ENCODE assay signal across 8 cellular contexts in the genomic region with DNA sequence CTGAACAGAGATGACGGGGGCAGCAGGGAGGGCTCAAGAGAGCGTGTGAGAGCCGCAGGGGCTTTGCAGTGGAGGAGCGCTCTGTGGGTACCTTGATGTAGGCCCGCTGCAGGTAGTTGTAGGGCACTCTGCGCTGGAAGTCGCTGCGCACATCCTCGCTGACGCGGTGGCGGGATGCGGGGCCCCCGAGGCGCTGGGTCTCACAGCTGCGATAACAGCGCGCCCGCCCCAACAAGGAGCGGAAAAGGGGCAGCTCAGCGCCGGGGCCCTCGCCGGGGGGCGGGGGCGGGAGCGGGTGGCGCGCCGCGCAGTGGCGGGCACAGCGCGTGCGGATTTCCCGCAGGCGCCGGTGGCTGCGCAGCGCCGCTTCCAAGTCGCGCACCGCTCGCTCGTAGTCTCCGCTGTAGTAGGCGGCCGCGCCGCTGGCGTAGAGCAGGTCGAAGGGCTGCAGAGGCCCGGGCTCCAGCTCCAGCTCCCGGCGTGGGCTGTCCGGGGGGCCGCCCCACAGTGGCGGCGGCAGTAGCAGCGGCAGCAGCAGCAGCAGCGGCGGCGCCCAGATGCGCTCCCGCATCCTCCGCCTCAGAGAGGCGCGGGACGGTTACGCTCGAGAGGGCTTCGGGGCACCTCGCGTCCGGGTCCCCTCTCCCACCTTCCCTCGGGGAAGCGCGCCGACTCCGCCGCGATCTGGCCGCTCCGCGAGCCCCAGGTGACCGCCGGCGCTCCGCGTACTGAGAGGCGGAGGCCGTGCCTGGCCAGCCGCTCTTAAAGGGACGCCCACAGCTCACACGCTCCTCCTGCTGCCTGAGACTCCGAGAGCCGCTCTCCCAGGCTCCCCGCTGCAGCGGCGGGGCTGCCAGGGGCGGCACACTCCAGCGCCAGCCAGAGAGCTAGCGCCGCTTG. TPM values are rescaled to one million over a fixed set of nuclear protein-coding genes. Genes with fewer than 3 reads are reported as not detected.
DNase-seq lines count a peak whose midpoint lies in the region; ATAC-seq and TF ChIP-seq lines count a peak whose summit lies in the region.

A gene with protein sequence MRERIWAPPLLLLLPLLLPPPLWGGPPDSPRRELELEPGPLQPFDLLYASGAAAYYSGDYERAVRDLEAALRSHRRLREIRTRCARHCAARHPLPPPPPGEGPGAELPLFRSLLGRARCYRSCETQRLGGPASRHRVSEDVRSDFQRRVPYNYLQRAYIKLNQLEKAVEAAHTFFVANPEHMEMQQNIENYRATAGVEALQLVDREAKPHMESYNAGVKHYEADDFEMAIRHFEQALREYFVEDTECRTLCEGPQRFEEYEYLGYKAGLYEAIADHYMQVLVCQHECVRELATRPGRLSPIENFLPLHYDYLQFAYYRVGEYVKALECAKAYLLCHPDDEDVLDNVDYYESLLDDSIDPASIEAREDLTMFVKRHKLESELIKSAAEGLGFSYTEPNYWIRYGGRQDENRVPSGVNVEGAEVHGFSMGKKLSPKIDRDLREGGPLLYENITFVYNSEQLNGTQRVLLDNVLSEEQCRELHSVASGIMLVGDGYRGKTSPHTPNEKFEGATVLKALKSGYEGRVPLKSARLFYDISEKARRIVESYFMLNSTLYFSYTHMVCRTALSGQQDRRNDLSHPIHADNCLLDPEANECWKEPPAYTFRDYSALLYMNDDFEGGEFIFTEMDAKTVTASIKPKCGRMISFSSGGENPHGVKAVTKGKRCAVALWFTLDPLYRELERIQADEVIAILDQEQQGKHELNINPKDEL (minus strand): TSS at position 737 of the 900 bp plus-strand sequence. CDS start 166 bp downstream, at position 571.

- ATAC-seq in HG02870 (IDR thresholded peaks at IDR 0.05; ENCODE audit: unreplicated experiment), result peak; percentile 76
- ATAC-seq in mucosa of descending colon, result peak; percentile 97

- H3K4me1 Mint-ChIP-seq in activated CD4-positive, alpha-beta memory T cell treated with anti-CD3 and anti-CD28 coated beads, Interleukin-2, amount 10 ng/mL, durations not matched to agents 7 days and 5 days, result peaks cover 6% of the 10 kb centered on the region

- CTCF ChIA-PET in activated CD4-positive, alpha-beta memory T cell treated with anti-CD3 and anti-CD28 coated beads, Interleukin-2, amount 10 ng/mL, durations not matched to agents 7 days and 5 days (lab: Charles Lee), result no interaction called here

- TF ChIP-seq CTCF in mucosa of descending colon (IDR thresholded peaks at IDR 0.05), result no peak

- H3K4me1 ChIP-seq in mucosa of descending colon (ENCODE audit: low read depth), result peaks cover 10% of the 10 kb centered on the region

- POLR2A ChIA-PET in activated CD4-positive, alpha-beta memory T cell treated with anti-CD3 and anti-CD28 coated beads, Interleukin-2, amount 10 ng/mL, durations not matched to agents 7 days and 5 days (lab: Charles Lee), result no interaction called here

- H3K27ac Mint-ChIP-seq in activated CD4-positive, alpha-beta memory T cell treated with anti-CD3 and anti-CD28 coated beads, Interleukin-2, amount 10 ng/mL, durations not matched to agents 7 days and 5 days, result no peak within 1 kb of the TSS

- H3K4me3 ChIP-seq in mucosa of descending colon, result peak within 1 kb of the TSS; percentile 32

- intact Hi-C loops in mucosa of descending colon (cut with DNase I, micrococcal nuclease), result no loop called here

- H3K36me3 ChIP-seq in mucosa of descending colon (ENCODE audit: low read depth), result no peaks in the 10 kb centered on the region

- peaks cover 49% of the 10 kb centered on the region for H3K27me3 Mint-ChIP-seq in activated CD4-positive, alpha-beta memory T cell treated with anti-CD3 and anti-CD28 coated beads, Interleukin-2, amount 10 ng/mL, durations not matched to agents 7 days and 5 days

- no peaks in the 10 kb centered on the region for H3K9me3 ChIP-seq in mucosa of descending colon

- H3K27ac ChIP-seq in substantia nigra (ENCODE audit: low read depth, low read length, poor library complexity, severe bottlenecking), result peak within 1 kb of the TSS; percentile 77

- peak; percentile 61 for DNase-seq in activated CD8-positive, alpha-beta memory T cell treated with anti-CD3 and anti-CD28 coated beads for 24 hours
- DNase-seq in activated CD8-positive, alpha-beta memory T cell treated with anti-CD3 and anti-CD28 coated beads, Interleukin-2, amount 50 U/mL, for 4 hours, result no peak
- DNase-seq in NCI-H187 (lab: John Stamatoyannopoulos, UW), result peak; percentile 2 to 42
- no peak for DNase-seq in activated CD4-positive, alpha-beta memory T cell treated with anti-CD3 and anti-CD28 coated beads, Interleukin-2, amount 10 ng/mL, durations not matched to agents 7 days and 5 days
- DNase-seq in fibroblast of gingiva (ENCODE audit: low read depth), result peak; percentile 91
- DNase-seq in mucosa of descending colon, result peak; percentile 80 to 89 (median 83)
- DNase-seq in substantia nigra (lab: John Stamatoyannopoulos, UW), result peak; percentile 17 to 87 (median 68)

- H3K36me3 Mint-ChIP-seq in activated CD4-positive, alpha-beta memory T cell treated with anti-CD3 and anti-CD28 coated beads, Interleukin-2, amount 10 ng/mL, durations not matched to agents 7 days and 5 days (ENCODE audit: low read depth), result no peaks in the 10 kb centered on the region

- H3K9me3 Mint-ChIP-seq in activated CD4-positive, alpha-beta memory T cell treated with anti-CD3 and anti-CD28 coated beads, Interleukin-2, amount 10 ng/mL, durations not matched to agents 7 days and 5 days, result no peaks in the 10 kb centered on the region

- peak within 1 kb of the TSS; percentile 30 for H3K4me3 Mint-ChIP-seq in activated CD4-positive, alpha-beta memory T cell treated with anti-CD3 and anti-CD28 coated beads, Interleukin-2, amount 10 ng/mL, durations not matched to agents 7 days and 5 days

RNA-seq across cellular contexts. Expression of the gene that starts here (rescaled TPM):
- total RNA-seq in activated CD4-positive, alpha-beta memory T cell treated with anti-CD3 and anti-CD28 coated beads, Interleukin-2, amount 10 ng/mL, durations not matched to agents 7 days and 5 days, result not detected
- 10 to 100 TPM; 16.1 to 51.1 (median 44.1) TPM for total RNA-seq in mucosa of descending colon

Comparison
In these comparisons a context has a peak if more than half of its experiments do, and no peak if none do; other contexts are left out.
1. RNA of the gene that starts here (total RNA-seq): 16.1 to 51.1 TPM in mucosa of descending colon; not detected in activated CD4-positive, alpha-beta memory T cell treated with anti-CD3 and anti-CD28 coated beads, Interleukin-2, amount 10 ng/mL, durations not matched to agents 7 days and 5 days; every median in the first group is over 10 times any median in the second.
2. DNase-seq: peak in activated CD8-positive, alpha-beta memory T cell treated with anti-CD3 and anti-CD28 coated beads for 24 hours (single experiment), NCI-H187 (2 of 2), fibroblast of gingiva (single experiment), mucosa of descending colon (3 of 3) and substantia nigra (49 of 49); none in activated CD8-positive, alpha-beta memory T cell treated with anti-CD3 and anti-CD28 coated beads, Interleukin-2, amount 50 U/mL, for 4 hours (single experiment) and activated CD4-positive, alpha-beta memory T cell treated with anti-CD3 and anti-CD28 coated beads, Interleukin-2, amount 10 ng/mL, durations not matched to agents 7 days and 5 days (single experiment).